17 cellular contexts compared by ENCODE assay signal in the genomic region with DNA sequence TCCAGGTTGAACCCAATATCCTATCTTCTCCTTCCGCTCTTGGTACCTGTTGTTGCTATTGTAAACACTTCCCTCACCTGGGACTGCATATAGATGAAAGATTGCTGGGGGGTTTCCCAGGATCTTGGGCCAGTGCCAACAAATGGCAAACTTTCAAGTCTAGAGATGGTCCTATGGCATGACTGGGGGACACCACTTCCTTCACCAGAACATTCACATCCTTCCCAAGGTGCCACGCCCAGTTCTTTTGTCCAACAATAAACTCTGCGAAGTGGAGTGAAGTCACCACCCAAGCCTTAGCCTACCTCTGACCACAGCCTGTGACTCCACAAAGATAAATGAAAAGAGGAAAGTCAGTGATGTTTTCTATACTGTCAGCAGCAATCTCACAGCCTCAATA. TPM values are rescaled to one million over a fixed set of nuclear protein-coding genes. Genes with fewer than 3 reads are reported as not detected.
DNase-seq lines count a peak whose midpoint lies in the region; FAIRE-seq and TF ChIP-seq lines count a peak whose summit lies in the region.
"Had no signal": no experiment of that assay in that cellular context is flagged by ENCODE, and none has a peak within 500 bp of the region (broad histone marks: within the 10 kb centered on the region; RNA-seq: fewer than 3 reads in every experiment).

No MANE protein-coding gene starts in this region.

- no peaks in the 10 kb centered on the region for H3K36me3 Mint-ChIP-seq in activated naive CD4-positive, alpha-beta T cell treated with anti-CD3 and anti-CD28 coated beads for 36 hours (ENCODE audit: low read depth)
- no peaks in the 10 kb centered on the region for H3K36me3 Mint-ChIP-seq in Caco-2 (ENCODE audit: insufficient read depth, unreplicated experiment)

- 76 to 84% methylated on average over 3 of the region's 3 CpGs for WGBS in sigmoid colon, 2 donors

- peaks cover 12% of the 10 kb centered on the region for H3K4me1 Mint-ChIP-seq in activated naive CD4-positive, alpha-beta T cell treated with anti-CD3 and anti-CD28 coated beads for 36 hours (ENCODE audit: low read depth)
- no peaks in the 10 kb centered on the region for H3K4me1 Mint-ChIP-seq in Caco-2 (ENCODE audit: low read depth, unreplicated experiment)

- H3K27me3 ChIP-seq in sigmoid colon, result no peaks in the 10 kb centered on the region
- no peaks in the 10 kb centered on the region for H3K27me3 ChIP-seq in Caco-2 (replicated peaks; ENCODE audit: control insufficient read depth, insufficient read depth, low read length)
- H3K27me3 ChIP-seq: stomach had no signal

- H3K27ac Mint-ChIP-seq in activated naive CD4-positive, alpha-beta T cell treated with anti-CD3 and anti-CD28 coated beads for 36 hours, result no peak overlapping the region
- H3K27ac Mint-ChIP-seq in Caco-2 (ENCODE audit: unreplicated experiment), result no peak overlapping the region

- no peak for TF ChIP-seq CTCF in epithelial cell of esophagus (IDR thresholded peaks at IDR 0.05; ENCODE audit: insufficient read depth, low read depth, low read length, missing control alignments)
- TF ChIP-seq CTCF in sigmoid colon (IDR thresholded peaks at IDR 0.05), result no peak
- TF ChIP-seq CTCF in Caco-2 (IDR thresholded peaks at IDR 0.05; ENCODE audit: insufficient read depth in 1 of 2, low read depth in 1 of 2, low read length in 1 of 2, severe bottlenecking in 1 of 2, unreplicated experiment in 1 of 2), result no peak

- no peak for TF ChIP-seq POLR2A in sigmoid colon (IDR thresholded peaks at IDR 0.05)

- H3K9me3 ChIP-seq in sigmoid colon (no peaks in the 10 kb centered on the region), Caco-2 (no peaks in the 10 kb centered on the region)
- H3K9me3 ChIP-seq: stomach had no signal

- CTCF ChIA-PET in activated naive CD4-positive, alpha-beta T cell treated with anti-CD3 and anti-CD28 coated beads for 36 hours (lab: Charles Lee), result no interaction called here
- CTCF ChIA-PET in Caco-2 (lab: Charles Lee), result no interaction called here

- DNase-seq in activated naive CD4-positive, alpha-beta T cell treated with anti-CD3 and anti-CD28 coated beads for 36 hours, result peak; percentile 16
- DNase-seq in activated naive CD4-positive, alpha-beta T cell treated with anti-CD3 and anti-CD28 coated beads, Interleukin-2, amount 50 U/mL, for 16 hours, result no peak
- DNase-seq in activated CD4-positive, alpha-beta T cell treated with anti-CD3 and anti-CD28 coated beads, Interleukin-2, amount 50 U/mL, for 1 hour, result peak; percentile 11
- DNase-seq in epithelial cell of esophagus (ENCODE audit: low read depth), result peak; percentile 12
- peak; percentile 8 for DNase-seq in urothelium cell line (ENCODE audit: low spot score)
- no peak for DNase-seq in NOMO-1 treated with DMSO at 0.1 percent for 48 hours (lab: John Stamatoyannopoulos, UW; ENCODE audit: unreplicated experiment)
- DNase-seq in sigmoid colon, result no peak
- DNase-seq in Caco-2, result no peak
- DNase-seq: activated CD8-positive, alpha-beta memory T cell treated with anti-CD3 and anti-CD28 coated beads, Interleukin-2, amount 50 U/mL, for 4 hours; dorsolateral prefrontal cortex; NCI-H748 treated with DMSO at 0.1 percent for 48 hours; RPMI8226; stomach; T1000 had no signal

- intact Hi-C loops in activated naive CD4-positive, alpha-beta T cell treated with anti-CD3 and anti-CD28 coated beads for 36 hours (cut with micrococcal nuclease), result no loop called here
- intact Hi-C loops in sigmoid colon (cut with DNase I) (no loop called here), Caco-2 (cut with micrococcal nuclease; ENCODE audit: unreplicated experiment) (no loop called here)

- H3K4me1 ChIP-seq in sigmoid colon (no peaks in the 10 kb centered on the region), Caco-2 (no peaks in the 10 kb centered on the region)
- H3K4me1 ChIP-seq: stomach had no signal

- no peak overlapping the region for H3K27ac ChIP-seq in sigmoid colon
- H3K27ac ChIP-seq: dorsolateral prefrontal cortex, stomach had no signal

- H3K4me3 Mint-ChIP-seq in activated naive CD4-positive, alpha-beta T cell treated with anti-CD3 and anti-CD28 coated beads for 36 hours, result no peak overlapping the region
- H3K4me3 Mint-ChIP-seq in Caco-2 (ENCODE audit: unreplicated experiment), result no peak overlapping the region

- H3K36me3 ChIP-seq in sigmoid colon (no peaks in the 10 kb centered on the region), Caco-2 (ENCODE audit: control insufficient read depth, insufficient read depth, low read length) (no peaks in the 10 kb centered on the region)
- H3K36me3 ChIP-seq: stomach had no signal

- POLR2A ChIA-PET in Caco-2 (lab: Charles Lee), result no interaction called here

- H3K27me3 Mint-ChIP-seq in activated naive CD4-positive, alpha-beta T cell treated with anti-CD3 and anti-CD28 coated beads for 36 hours (ENCODE audit: low read depth), result no peaks in the 10 kb centered on the region
- no peaks in the 10 kb centered on the region for H3K27me3 Mint-ChIP-seq in Caco-2 (ENCODE audit: insufficient read depth, unreplicated experiment)

- no peak overlapping the region for H3K4me3 ChIP-seq in epithelial cell of esophagus (ENCODE audit: low read length)
- H3K4me3 ChIP-seq in sigmoid colon, result no peak overlapping the region
- H3K4me3 ChIP-seq in Caco-2 (ENCODE audit: low read depth, low read length), result no peak overlapping the region
- H3K4me3 ChIP-seq: dorsolateral prefrontal cortex, stomach had no signal

- FAIRE-seq in urothelium cell line (lab: Jason Lieb, UNC), result no peak
- FAIRE-seq: GM18507, HTR-8/SVneo had no signal

- no peaks in the 10 kb centered on the region for H3K9me3 Mint-ChIP-seq in activated naive CD4-positive, alpha-beta T cell treated with anti-CD3 and anti-CD28 coated beads for 36 hours
- no peaks in the 10 kb centered on the region for H3K9me3 Mint-ChIP-seq in Caco-2 (ENCODE audit: unreplicated experiment)

- TF ChIP-seq EP300 in sigmoid colon (IDR thresholded peaks at IDR 0.05), result no peak

- BruUV-seq in Caco-2 (replicated peaks; lab: Mats Ljungman, UMichigan), result no TSS peak

RNA-seq across cellular contexts. Expression of a gene that starts 34.4 kb away (rescaled TPM):
- total RNA-seq in activated naive CD4-positive, alpha-beta T cell treated with anti-CD3 and anti-CD28 coated beads for 36 hours, result 100 to 1,000 TPM; 110 to 114 TPM
- total RNA-seq in sigmoid colon (1 to 10 TPM; 4.2 to 9.5 (median 6.8) TPM), Caco-2 (2022) (15.2 and 15.6 TPM in 2 replicates)
- 10 to 100 TPM in 1 of 3 donors, 1 to 10 TPM in 2; 2.3 to 22.8 (median 2.4) TPM for polyA plus RNA-seq in sigmoid colon
- polyA plus RNA-seq: AG04450 had no signal

Comparison
In these comparisons a context has a peak if more than half of its experiments do, and no peak if none do; other contexts are left out.
1. DNase-seq: peak in activated naive CD4-positive, alpha-beta T cell treated with anti-CD3 and anti-CD28 coated beads for 36 hours (single experiment), activated CD4-positive, alpha-beta T cell treated with anti-CD3 and anti-CD28 coated beads, Interleukin-2, amount 50 U/mL, for 1 hour (single experiment), epithelial cell of esophagus (single experiment) and urothelium cell line (single experiment); none in activated naive CD4-positive, alpha-beta T cell treated with anti-CD3 and anti-CD28 coated beads, Interleukin-2, amount 50 U/mL, for 16 hours (single experiment), NOMO-1 treated with DMSO at 0.1 percent for 48 hours (single experiment), sigmoid colon (single experiment) and Caco-2 (0 of 2).